In the genomic region with DNA sequence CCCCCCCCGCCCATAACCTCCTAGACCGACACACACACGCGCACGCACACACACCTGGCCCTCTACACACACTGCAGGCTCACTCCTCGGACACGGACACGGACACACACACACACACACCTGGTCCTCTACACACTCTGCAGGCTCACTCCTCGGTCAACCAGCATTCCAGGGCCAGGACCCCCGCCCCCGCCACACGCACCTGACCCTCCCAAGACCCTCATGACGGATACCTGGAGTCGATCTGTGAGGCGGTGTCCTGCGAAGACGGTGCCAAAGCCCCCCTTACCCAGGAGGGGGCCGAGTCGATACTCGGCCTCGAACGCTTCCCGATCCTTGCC, we compare ENCODE assay signal across 8 cellular contexts. TPM values are rescaled to one million over a fixed set of nuclear protein-coding genes. Genes with fewer than 3 reads are reported as not detected.
DNase-seq lines count a peak whose midpoint lies in the region; ATAC-seq and TF ChIP-seq lines count a peak whose summit lies in the region.

No MANE protein-coding gene starts in this region.

- no peak for TF ChIP-seq POLR2A in esophagus squamous epithelium (IDR thresholded peaks at IDR 0.05)

- TF ChIP-seq CTCF in GM12875 (IDR thresholded peaks at IDR 0.05; ENCODE audit: borderline replicate concordance, insufficient read depth, low read depth, low read length), result no peak
- TF ChIP-seq CTCF in RWPE1 (conservative IDR thresholded peaks at IDR 0.05; ENCODE audit: low read depth), result no peak
- TF ChIP-seq CTCF in esophagus squamous epithelium (IDR thresholded peaks at IDR 0.05), result no peak

- peak overlapping the region; percentile 10 for H3K9ac ChIP-seq in rectal smooth muscle tissue (ENCODE audit: low read length)

- peaks cover 0 to 45% (median 0%) of the 10 kb centered on the region in 3 donors for H3K36me3 ChIP-seq in esophagus squamous epithelium
- H3K36me3 ChIP-seq in rectal smooth muscle tissue (ENCODE audit: control insufficient read depth, insufficient read depth, low read length), result peaks cover 4% of the 10 kb centered on the region

- H3K27ac ChIP-seq in RWPE1, result peak overlapping the region; percentile 85
- peak overlapping the region; percentile 79 to 90 (median 90) for H3K27ac ChIP-seq in esophagus squamous epithelium
- H3K27ac ChIP-seq in rectal smooth muscle tissue (ENCODE audit: low read depth, low read length), result peak overlapping the region; percentile 38

- no peaks in the 10 kb centered on the region for H3K27me3 ChIP-seq in esophagus squamous epithelium
- no peaks in the 10 kb centered on the region for H3K27me3 ChIP-seq in rectal smooth muscle tissue (ENCODE audit: control insufficient read depth, insufficient read depth, low read length)

- DNase-seq in RWPE1 (ENCODE audit: low spot score) (no peak), esophagus squamous epithelium (lab: John Stamatoyannopoulos, UW) (peak; percentile 12), NCI-H1436 (lab: John Stamatoyannopoulos, UW) (no peak), SK-N-DZ (ENCODE audit: low spot score) (no peak)

- intact Hi-C loops in esophagus squamous epithelium (cut with DNase I), result no loop called here

- peak overlapping the region; percentile 60 for H3K4me3 ChIP-seq in GM12875 (ENCODE audit: low read depth, low read length)
- H3K4me3 ChIP-seq in esophagus squamous epithelium, result peak overlapping the region; percentile 50 to 71 (median 64)
- H3K4me3 ChIP-seq in rectal smooth muscle tissue (ENCODE audit: low read length), result peak overlapping the region; percentile 58

- 16% methylated on average over 8 of the region's 23 CpGs; no CpG with 5 or more reads in 1 of the 2 donors for WGBS in esophagus squamous epithelium, 2 donors

- H3K9me3 ChIP-seq in esophagus squamous epithelium, result no peaks in the 10 kb centered on the region

- H3K4me1 ChIP-seq in esophagus squamous epithelium (peaks cover 0 to 37% (median 0%) of the 10 kb centered on the region in 3 donors), rectal smooth muscle tissue (ENCODE audit: control insufficient read depth, insufficient read depth, low read length) (no peaks in the 10 kb centered on the region)

- ATAC-seq in GM21528 (IDR thresholded peaks at IDR 0.05; ENCODE audit: low FRiP score, unreplicated experiment), result no peak
- no peak for ATAC-seq in HG03175 (IDR thresholded peaks at IDR 0.05; ENCODE audit: unreplicated experiment)

- POLR2A ChIA-PET in RWPE1 (lab: Yijun Ruan, JAX; ENCODE audit: low non-redundant PET), result interaction anchor here (0.6 kb wide), 1 partner anchor 36 kb away, joined by 3 read pairs; no protein-coding TSS in a partner anchor

- CTCF ChIA-PET in RWPE1 (lab: Yijun Ruan, JAX), result no interaction called here

RNA-seq across cellular contexts. Expression of a gene that starts 0.6 kb away (rescaled TPM):
- total RNA-seq in esophagus squamous epithelium, result 1 to 10 TPM; 3.3 to 9.7 (median 7.6) TPM
- 10.6 and 11.2 TPM in 2 replicates for polyA plus RNA-seq in SK-N-DZ (2014; cell fraction: cytosol; rRNA removed)
- polyA plus RNA-seq in SK-N-DZ (2014; cell fraction: nucleus; rRNA removed), result 6.1 and 6.7 TPM in 2 replicates

RNA-seq across cellular contexts. Expression of a gene that starts 6.8 kb away (rescaled TPM):
- 10 to 100 TPM; 13.7 to 28.9 (median 21.0) TPM for total RNA-seq in esophagus squamous epithelium
- 11.0 and 16.5 TPM in 2 replicates for polyA plus RNA-seq in SK-N-DZ (2014; cell fraction: cytosol; rRNA removed)
- polyA plus RNA-seq in SK-N-DZ (2014; cell fraction: nucleus; rRNA removed), result 13.2 and 21.5 TPM in 2 replicates

RNA-seq across cellular contexts. Expression of a gene that starts 20.5 kb away (rescaled TPM):
- 10 to 100 TPM; 45.3 to 87.4 (median 53.0) TPM for total RNA-seq in esophagus squamous epithelium
- polyA plus RNA-seq in SK-N-DZ (2014; cell fraction: cytosol; rRNA removed), result 33.6 and 38.2 TPM in 2 replicates
- 35.0 and 48.2 TPM in 2 replicates for polyA plus RNA-seq in SK-N-DZ (2014; cell fraction: nucleus; rRNA removed)

RNA-seq across cellular contexts. Expression of a gene that starts 20.7 kb away (rescaled TPM):
- total RNA-seq in esophagus squamous epithelium, result 10 to 100 TPM; 27.1 to 58.9 (median 34.6) TPM
- 163 and 201 TPM in 2 replicates for polyA plus RNA-seq in SK-N-DZ (2014; cell fraction: cytosol; rRNA removed)
- polyA plus RNA-seq in SK-N-DZ (2014; cell fraction: nucleus; rRNA removed), result 117 and 118 TPM in 2 replicates

RNA-seq across cellular contexts. Expression of a gene that starts 39.1 kb away (rescaled TPM):
- total RNA-seq in esophagus squamous epithelium, result 10 to 100 TPM; 15.7 to 28.4 (median 24.3) TPM
- polyA plus RNA-seq in SK-N-DZ (2014; cell fraction: cytosol; rRNA removed), result 28.2 and 37.9 TPM in 2 replicates
- polyA plus RNA-seq in SK-N-DZ (2014; cell fraction: nucleus; rRNA removed), result 51.9 and 54.4 TPM in 2 replicates

Comparison
In these comparisons a context has a peak if more than half of its experiments do, and no peak if none do; other contexts are left out.
1. H3K27ac ChIP-seq: peak in every context shown above with its lines; median percentile 90 in esophagus squamous epithelium; 85 in RWPE1; 38 in rectal smooth muscle tissue.